Comparison of ENCODE assay signal across 11 cellular contexts in genomic region chr1:111660204-111661150, GRCh38. TPM values are rescaled to one million over a fixed set of nuclear protein-coding genes. Genes with fewer than 3 reads are reported as not detected.
DNase-seq lines count a peak whose midpoint lies in the region; ATAC-seq and TF ChIP-seq lines count a peak whose summit lies in the region.
"Had no signal": no experiment of that assay in that cellular context is flagged by ENCODE, and none has a peak within 500 bp of the region (broad histone marks: within the 10 kb centered on the region; RNA-seq: fewer than 3 reads in every experiment).

No MANE protein-coding gene starts in this region.

- no peak for TF ChIP-seq POLR2A in spleen (IDR thresholded peaks at IDR 0.05)

- in situ Hi-C loops in GM23248 (cut with MboI) = loop anchor here (10.0 kb wide), 1 partner anchor 166 kb away; no protein-coding TSS in a partner anchor

- H3K36me3 ChIP-seq in GM23248 (ENCODE audit: low read depth) = no peaks in the 10 kb centered on the region
- H3K36me3 ChIP-seq in PC-9 (ENCODE audit: low read depth) = 0 out of 2 replicates have a peak, but pooled peaks cover 3% of the 10 kb centered on the region
- H3K36me3 ChIP-seq in spleen = no peaks in the 10 kb centered on the region
- H3K36me3 ChIP-seq: heart left ventricle had no signal

- H3K27me3 ChIP-seq in GM23248 (replicated peaks; ENCODE audit: insufficient read depth) = no peaks in the 10 kb centered on the region
- no peaks in the 10 kb centered on the region for H3K27me3 ChIP-seq in PC-9 (ENCODE audit: insufficient read depth, low read depth)
- no peaks in the 10 kb centered on the region for H3K27me3 ChIP-seq in spleen (replicated peaks in 1 of 7)
- H3K27me3 ChIP-seq: heart left ventricle had no signal

- no peak overlapping the region for H3K4me3 ChIP-seq in GM23248
- H3K4me3 ChIP-seq in PC-9 = no peak overlapping the region
- no peak overlapping the region for H3K4me3 ChIP-seq in fibroblast of mammary gland (ENCODE audit: control insufficient read depth, low read depth, low read length)
- H3K4me3 ChIP-seq in spleen = no peak overlapping the region
- H3K4me3 ChIP-seq: heart left ventricle had no signal

- TF ChIP-seq CTCF in PC-9 (conservative IDR thresholded peaks at IDR 0.05) (no peak), fibroblast of mammary gland (conservative IDR thresholded peaks at IDR 0.05; ENCODE audit: control insufficient read depth, insufficient read depth, low read depth, low read length) (no peak), spleen (IDR thresholded peaks at IDR 0.05 in 8 of 11, conservative IDR thresholded peaks at IDR 0.05 in 3 of 11) (no peak)

- no peak overlapping the region for H3K27ac ChIP-seq in GM23248
- H3K27ac ChIP-seq in PC-9 = peak overlapping the region; percentile 73
- peak overlapping the region; percentile 7 to 62 (median 30) for H3K27ac ChIP-seq in spleen

- H3K9me2 ChIP-seq in GM23248 (ENCODE audit: insufficient read depth) = no peaks in the 10 kb centered on the region
- no peaks in the 10 kb centered on the region for H3K9me2 ChIP-seq in PC-9 (ENCODE audit: insufficient read depth)

- DNase-seq in GM23248 = peak; percentile 61
- peak in 1 of 2 experiments; percentile 56 for DNase-seq in PC-9
- DNase-seq in fibroblast of mammary gland (ENCODE audit: low read depth) = peak; percentile 43
- no peak for DNase-seq in spleen
- no peak for DNase-seq in sciatic nerve (ENCODE audit: low spot score)
- DNase-seq in activated gamma-delta T cell treated with Interleukin-2 at 50 U/mL for 16 hours = no peak
- DNase-seq: heart left ventricle, naive B cell, SW 1271 had no signal

- no peak overlapping the region for H3K9ac ChIP-seq in GM23248

- H3F3A ChIP-seq in GM23248 (ENCODE audit: insufficient read depth) (0 out of 2 replicates have a peak, but pooled peaks cover 23% of the 10 kb centered on the region), PC-9 (ENCODE audit: insufficient read depth, low read depth) (peaks cover 27% of the 10 kb centered on the region)

- H3K79me2 ChIP-seq in GM23248 (ENCODE audit: insufficient read depth) (peaks cover 100% of the 10 kb centered on the region), PC-9 (ENCODE audit: low read depth) (peaks cover 41% of the 10 kb centered on the region)

- ATAC-seq in GM21723 (IDR thresholded peaks at IDR 0.05; ENCODE audit: unreplicated experiment) (no peak), sciatic nerve (no peak), GM19397 (IDR thresholded peaks at IDR 0.05; ENCODE audit: unreplicated experiment) (no peak)

- 54% methylated on average over 5 of the region's 5 CpGs for WGBS in GM23248 (ENCODE audit: low coverage in 1 of 2, low lambda C conversion rate in 2 of 2, missing lambda C conversion rate in 2 of 2), 2 experiments
- 17 to 32% (median 24%) methylated on average over 5 of the region's 5 CpGs for WGBS in spleen, 5 donors

- intact Hi-C loops in PC-9 (cut with micrococcal nuclease; ENCODE audit: unreplicated experiment) (no loop called here), spleen (cut with DNase I; ENCODE audit: low total_unique reads) (no loop called here), sciatic nerve (cut with DNase I) (no loop called here)

- BruUV-seq in PC-9 (replicated peaks; lab: Mats Ljungman, UMichigan) = no TSS peak

- H2AFZ ChIP-seq in GM23248 = no peak overlapping the region
- H2AFZ ChIP-seq in PC-9 = no peak overlapping the region; the same call in 1 of the 2 replicates

- peak overlapping the region; percentile 14 for H3K4me2 ChIP-seq in GM23248 (ENCODE audit: unreplicated experiment)
- H3K4me2 ChIP-seq in PC-9 = peak overlapping the region; percentile 45

- H4K20me1 ChIP-seq in GM23248 (ENCODE audit: insufficient read depth) (peaks cover 22% of the 10 kb centered on the region; the same call in 1 of the 2 replicates), PC-9 (ENCODE audit: insufficient read depth) (peaks cover 17% of the 10 kb centered on the region; the same call in 1 of the 2 replicates)

- CTCF ChIA-PET in PC-9 (lab: Charles Lee) = no interaction called here

- H3K9me3 ChIP-seq in GM23248 (ENCODE audit: low read depth) (no peaks in the 10 kb centered on the region), PC-9 (ENCODE audit: insufficient read depth, low read depth) (no peaks in the 10 kb centered on the region), spleen (no peaks in the 10 kb centered on the region)
- H3K9me3 ChIP-seq: heart left ventricle had no signal

- H3K4me1 ChIP-seq in GM23248 (ENCODE audit: insufficient read depth) (peaks cover 30% of the 10 kb centered on the region), PC-9 (replicated peaks; ENCODE audit: insufficient read depth) (peaks cover 25% of the 10 kb centered on the region), spleen (peaks cover 48 to 98% (median 81%) of the 10 kb centered on the region in 6 donors)

- POLR2A ChIA-PET in PC-9 (lab: Charles Lee; ENCODE audit: unreplicated experiment) = no interaction called here

RNA-seq across cellular contexts. Expression of gene RAP1A, which starts 40.9 kb away (rescaled TPM):
- total RNA-seq in GM23248 (2014; rRNA removed; shearing (Covaris generic)) = 29.5 and 37.6 TPM in 2 replicates
- polyA plus RNA-seq in GM23248 (2016; fragmentation: Nextera tagmentation; extraction: Ambion mirVana) (40.0 and 43.1 TPM in 2 replicates), spleen (100 to 1,000 TPM in 1 of 3 donors, 10 to 100 TPM in 2; 93.6 to 106 (median 99.3) TPM)
- total RNA-seq in PC-9 (2021) (45.4 and 55.2 TPM in 2 replicates), spleen (100 to 1,000 TPM in 5 of 7 donors, 10 to 100 TPM in 2; 83.3 to 125 (median 113) TPM), sciatic nerve (97.0 TPM)

Comparison
In these comparisons a context has a peak if more than half of its experiments do, and no peak if none do; other contexts are left out.
1. DNase-seq: peak in GM23248 (single experiment) and fibroblast of mammary gland (single experiment); none in spleen (single experiment), sciatic nerve (single experiment) and activated gamma-delta T cell treated with Interleukin-2 at 50 U/mL for 16 hours (single experiment).